Comparison of ENCODE assay signal across 1 cellular context in genomic region chr20:64039293-64040160, GRCh38.
TF ChIP-seq lines count a peak whose summit lies in the region.

No MANE protein-coding gene starts in this region.

TF ChIP-seq in HepG2, 621 proteins besides CTCF, POLR2A, EP300 and RAD21 (continued from another document and continues in another):
- TF ChIP-seq TIGD3 (CRISPR knock-in tag; IDR thresholded peaks at IDR 0.05; ENCODE audit: borderline replicate concordance) (no peak), GFI1 (CRISPR knock-in tag; IDR thresholded peaks at IDR 0.05; ENCODE audit: borderline replicate concordance) (no peak), ZKSCAN1 (IDR thresholded peaks at IDR 0.05; ENCODE audit: low read length) (no peak), SRF (IDR thresholded peaks at IDR 0.05; ENCODE audit: low read depth, low read length) (no peak), ZNF263 (CRISPR knock-in tag; IDR thresholded peaks at IDR 0.05) (no peak), NRL (CRISPR knock-in tag; IDR thresholded peaks at IDR 0.05; ENCODE audit: borderline replicate concordance) (peak; percentile 42; the same call in 1 of the 2 replicates), HOXA7 (CRISPR knock-in tag; IDR thresholded peaks at IDR 0.05) (no peak), ATF7-NPFF (CRISPR knock-in tag; IDR thresholded peaks at IDR 0.05; ENCODE audit: low read depth) (peak; percentile 84; the same call in 1 of the 2 replicates), ZNF546 (CRISPR knock-in tag; conservative IDR thresholded peaks at IDR 0.05) (peak; percentile 61), ZNF720 (CRISPR knock-in tag; IDR thresholded peaks at IDR 0.05) (no peak), GPN1 (CRISPR knock-in tag; IDR thresholded peaks at IDR 0.05; ENCODE audit: borderline replicate concordance) (no peak), MIXL1 (CRISPR knock-in tag; IDR thresholded peaks at IDR 0.05) (no peak), SRY (CRISPR knock-in tag; IDR thresholded peaks at IDR 0.05) (no peak), MYPOP (CRISPR knock-in tag; IDR thresholded peaks at IDR 0.05) (no peak), TAF1 (CRISPR knock-in tag; IDR thresholded peaks at IDR 0.05) (no peak), ZNF746 (CRISPR knock-in tag; IDR thresholded peaks at IDR 0.05) (no peak), ZNF646 (CRISPR knock-in tag; IDR thresholded peaks at IDR 0.05) (peak; percentile 46), BRCA1 (CRISPR knock-in tag; IDR thresholded peaks at IDR 0.05) (no peak), ZBTB3 (CRISPR knock-in tag; IDR thresholded peaks at IDR 0.05; ENCODE audit: borderline replicate concordance, low read depth) (no peak), ELF1 (CRISPR knock-in tag; IDR thresholded peaks at IDR 0.05) (no peak), GABPA (IDR thresholded peaks at IDR 0.05; ENCODE audit: low read depth, low read length) (no peak), GABPA (CRISPR knock-in tag; IDR thresholded peaks at IDR 0.05; ENCODE audit: low read depth) (no peak), HMGXB3 (CRISPR knock-in tag; IDR thresholded peaks at IDR 0.05; ENCODE audit: borderline replicate concordance) (no peak), HNF4A (CRISPR knock-in tag; IDR thresholded peaks at IDR 0.05) (no peak), ZNF280B (CRISPR knock-in tag; IDR thresholded peaks at IDR 0.05; ENCODE audit: borderline replicate concordance) (peak; percentile 20; the same call in 1 of the 2 replicates), KAT2B (IDR thresholded peaks at IDR 0.05; ENCODE audit: borderline replicate concordance, low read depth, low read length) (no peak), ZNF574 (CRISPR knock-in tag; IDR thresholded peaks at IDR 0.05) (no peak), SMAD1 (CRISPR knock-in tag; IDR thresholded peaks at IDR 0.05; ENCODE audit: borderline replicate concordance, low read depth) (peak; percentile 38; the same call in 1 of the 2 replicates), SRSF4 (IDR thresholded peaks at IDR 0.05; ENCODE audit: low read depth, low read length, poor library complexity, severe bottlenecking) (no peak), NR3C1 (CRISPR knock-in tag; IDR thresholded peaks at IDR 0.05) (no peak), SIX1 (CRISPR knock-in tag; IDR thresholded peaks at IDR 0.05; ENCODE audit: borderline replicate concordance) (no peak)
